ENCODE assay signal across 12 cellular contexts in the genomic region with DNA sequence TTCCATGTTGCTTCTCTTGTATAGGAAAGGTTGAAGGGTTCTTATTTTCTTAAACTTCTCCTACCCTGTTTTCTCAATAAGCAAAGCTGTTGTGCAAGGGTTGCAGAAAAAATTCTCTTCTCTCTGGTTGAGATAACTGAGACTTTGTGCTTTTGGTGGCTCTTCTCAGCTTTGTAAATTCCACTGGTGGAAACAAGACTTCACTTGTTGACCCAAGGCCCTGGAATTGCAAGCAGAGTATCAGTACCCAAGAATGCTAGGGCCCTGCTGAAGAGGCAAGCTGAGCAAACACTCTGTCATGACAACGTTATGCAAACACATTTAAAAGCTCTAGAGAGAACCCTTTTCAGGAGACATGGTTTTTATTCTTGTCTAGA.
A peak's percentile ranks its signal among the peaks of the same experiment; 100 is the strongest.
DNase-seq lines count a peak whose midpoint lies in the region; TF ChIP-seq lines count a peak whose summit lies in the region.
"Had no signal": no experiment of that assay in that cellular context is flagged by ENCODE, and none has a peak within 500 bp of the region (broad histone marks: within the 10 kb centered on the region; RNA-seq: fewer than 3 reads in every experiment).

No MANE protein-coding gene starts in this region.

- WGBS in liver, result 48% methylated on average over 1 of the region's 1 CpG

- no peaks in the 10 kb centered on the region for H3K9me3 ChIP-seq in duodenal mucosa (ENCODE audit: control insufficient read depth in 1 of 2, low read length in 2 of 2)
- no peaks in the 10 kb centered on the region for H3K9me3 ChIP-seq in liver (ENCODE audit: control insufficient read depth in 4 of 4, low read length in 3 of 4)
- H3K9me3 ChIP-seq in uterus, result no peaks in the 10 kb centered on the region
- no peaks in the 10 kb centered on the region for H3K9me3 ChIP-seq in ascending aorta

- H3K4me1 ChIP-seq in duodenal mucosa (ENCODE audit: control insufficient read depth in 1 of 2, insufficient read depth in 2 of 2, low read length in 2 of 2) (peaks cover 3 to 16% of the 10 kb centered on the region in 2 donors), liver (ENCODE audit: control insufficient read depth in 4 of 4, insufficient read depth in 4 of 4, low read length in 3 of 4) (peaks cover 5 to 52% (median 34%) of the 10 kb centered on the region in 4 donors), uterus (no peaks in the 10 kb centered on the region), ascending aorta (peaks cover 2 to 9% of the 10 kb centered on the region in 2 donors)

- no peak for TF ChIP-seq CTCF in liver (IDR thresholded peaks at IDR 0.05; ENCODE audit: low read depth, low read length, missing input control)
- TF ChIP-seq CTCF in uterus (IDR thresholded peaks at IDR 0.05), result no peak
- TF ChIP-seq CTCF in ascending aorta (IDR thresholded peaks at IDR 0.05), result no peak

- intact Hi-C loops in uterus (cut with DNase I; ENCODE audit: low total_unique reads), result no loop called here
- intact Hi-C loops in ascending aorta (cut with DNase I), result no loop called here

- TF ChIP-seq RAD21 in liver (IDR thresholded peaks at IDR 0.05), result no peak

- H3K36me3 ChIP-seq in duodenal mucosa (ENCODE audit: control insufficient read depth in 1 of 2, insufficient read depth in 2 of 2, low read length in 2 of 2) (peaks cover 5 to 9% of the 10 kb centered on the region in 2 donors), liver (ENCODE audit: control insufficient read depth in 4 of 4, insufficient read depth in 3 of 4, low read depth in 1 of 4, low read length in 3 of 4) (no peaks in the 10 kb centered on the region), uterus (no peaks in the 10 kb centered on the region), ascending aorta (peaks cover 0 to 2% of the 10 kb centered on the region in 2 donors)

- peak overlapping the region; percentile 3 for H3K27ac ChIP-seq in duodenal mucosa (ENCODE audit: low read depth, low read length)
- no peak overlapping the region for H3K27ac ChIP-seq in liver (ENCODE audit: low read depth in 1 of 2, low read length in 2 of 2)
- H3K27ac ChIP-seq in uterus, result peak overlapping the region; percentile 68 to 79
- H3K27ac ChIP-seq in ascending aorta, result no peak overlapping the region

- H3K4me3 ChIP-seq in duodenal mucosa (ENCODE audit: low read depth in 1 of 2, low read length in 2 of 2) (no peak overlapping the region), liver (ENCODE audit: low read depth in 1 of 3, low read length in 3 of 3) (no peak overlapping the region), uterus (no peak overlapping the region), ascending aorta (no peak overlapping the region)

- peak; percentile 40 for DNase-seq in NCI-H748 (lab: John Stamatoyannopoulos, UW; ENCODE audit: unreplicated experiment)
- no peak for DNase-seq in NCI-H748 treated with DMSO at 0.1 percent for 48 hours (lab: John Stamatoyannopoulos, UW)
- DNase-seq in uterus, result no peak
- DNase-seq in GM19238 (ENCODE audit: insufficient read length, low spot score), result no peak
- no peak for DNase-seq in ascending aorta (ENCODE audit: low spot score in 2 of 2)
- DNase-seq in effector CD4-positive, alpha-beta T cell, result no peak
- DNase-seq: AML-193, head of caudate nucleus, NCI-H2171, RPMI8226 had no signal

- H3K27me3 ChIP-seq in duodenal mucosa (ENCODE audit: control insufficient read depth in 1 of 2, insufficient read depth in 2 of 2, low read length in 2 of 2), result no peaks in the 10 kb centered on the region
- no peaks in the 10 kb centered on the region for H3K27me3 ChIP-seq in liver (ENCODE audit: control insufficient read depth in 4 of 4, insufficient read depth in 4 of 4, low read length in 3 of 4)
- H3K27me3 ChIP-seq in uterus, result no peaks in the 10 kb centered on the region
- no peaks in the 10 kb centered on the region for H3K27me3 ChIP-seq in ascending aorta

- no peak overlapping the region for H3K9ac ChIP-seq in duodenal mucosa (ENCODE audit: low read depth in 1 of 2, low read length in 2 of 2)
- H3K9ac ChIP-seq in liver (ENCODE audit: low read depth in 1 of 2, low read length in 2 of 2), result no peak overlapping the region

- TF ChIP-seq POLR2A in uterus (IDR thresholded peaks at IDR 0.05), result no peak

TF ChIP-seq in liver, 16 proteins besides CTCF, POLR2A, EP300 and RAD21:
- TF ChIP-seq NR2F2 (IDR thresholded peaks at IDR 0.05) (no peak), RXRA (IDR thresholded peaks at IDR 0.05) (peak in 1 of 2 donors; percentile 4), HNF4A (conservative IDR thresholded peaks at IDR 0.05) (peak in 1 of 2 donors; percentile 5), SP1 (IDR thresholded peaks at IDR 0.05) (peak; percentile 18)
- TF ChIP-seq, protein P1, sequence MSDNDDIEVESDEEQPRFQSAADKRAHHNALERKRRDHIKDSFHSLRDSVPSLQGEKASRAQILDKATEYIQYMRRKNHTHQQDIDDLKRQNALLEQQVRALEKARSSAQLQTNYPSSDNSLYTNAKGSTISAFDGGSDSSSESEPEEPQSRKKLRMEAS (IDR thresholded peaks at IDR 0.05), result no peak

Comparison
In these comparisons a context has a peak if more than half of its experiments do, and no peak if none do; other contexts are left out.
1. H3K27ac ChIP-seq: peak in duodenal mucosa (single experiment) and uterus (2 of 2); none in liver (0 of 2) and ascending aorta (0 of 2).